ENCODE assay signal across 1 cellular context in the genomic region with DNA sequence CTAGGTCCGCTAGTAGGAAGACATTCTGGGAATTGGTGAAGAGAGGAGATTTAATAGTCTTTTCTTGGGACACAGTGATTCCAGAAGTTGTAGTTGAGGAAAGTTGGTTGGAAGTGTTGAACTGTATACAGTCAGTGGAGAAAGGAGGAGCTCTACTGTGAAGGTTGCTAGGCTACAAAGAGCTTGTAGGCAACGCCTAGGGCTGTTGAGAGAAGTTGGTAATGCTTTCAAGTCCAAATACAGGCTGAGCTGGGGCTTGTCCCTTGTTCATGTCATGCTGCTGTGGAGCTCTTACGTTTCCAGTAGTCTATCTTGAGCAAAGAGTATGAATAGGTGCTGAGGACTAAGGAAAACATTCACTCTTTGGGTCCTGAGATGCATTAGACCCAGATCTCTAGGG.
TF ChIP-seq lines count a peak whose summit lies in the region.

No MANE protein-coding gene starts in this region.

TF ChIP-seq in HCT116, 20 proteins besides CTCF, POLR2A, EP300 and RAD21 (continued from another document):
- TF ChIP-seq YY1 (IDR thresholded peaks at IDR 0.05; ENCODE audit: extremely low read depth, insufficient replicate concordance, low read depth, low read length) (no peak), SIN3A (IDR thresholded peaks at IDR 0.05; ENCODE audit: low read depth) (no peak), JUND (IDR thresholded peaks at IDR 0.05) (no peak), ZFX (IDR thresholded peaks at IDR 0.05) (no peak)
TF ChIP-seq in HCT116: peak in this region for 0.
